7 cellular contexts compared by ENCODE assay signal in the genomic region with DNA sequence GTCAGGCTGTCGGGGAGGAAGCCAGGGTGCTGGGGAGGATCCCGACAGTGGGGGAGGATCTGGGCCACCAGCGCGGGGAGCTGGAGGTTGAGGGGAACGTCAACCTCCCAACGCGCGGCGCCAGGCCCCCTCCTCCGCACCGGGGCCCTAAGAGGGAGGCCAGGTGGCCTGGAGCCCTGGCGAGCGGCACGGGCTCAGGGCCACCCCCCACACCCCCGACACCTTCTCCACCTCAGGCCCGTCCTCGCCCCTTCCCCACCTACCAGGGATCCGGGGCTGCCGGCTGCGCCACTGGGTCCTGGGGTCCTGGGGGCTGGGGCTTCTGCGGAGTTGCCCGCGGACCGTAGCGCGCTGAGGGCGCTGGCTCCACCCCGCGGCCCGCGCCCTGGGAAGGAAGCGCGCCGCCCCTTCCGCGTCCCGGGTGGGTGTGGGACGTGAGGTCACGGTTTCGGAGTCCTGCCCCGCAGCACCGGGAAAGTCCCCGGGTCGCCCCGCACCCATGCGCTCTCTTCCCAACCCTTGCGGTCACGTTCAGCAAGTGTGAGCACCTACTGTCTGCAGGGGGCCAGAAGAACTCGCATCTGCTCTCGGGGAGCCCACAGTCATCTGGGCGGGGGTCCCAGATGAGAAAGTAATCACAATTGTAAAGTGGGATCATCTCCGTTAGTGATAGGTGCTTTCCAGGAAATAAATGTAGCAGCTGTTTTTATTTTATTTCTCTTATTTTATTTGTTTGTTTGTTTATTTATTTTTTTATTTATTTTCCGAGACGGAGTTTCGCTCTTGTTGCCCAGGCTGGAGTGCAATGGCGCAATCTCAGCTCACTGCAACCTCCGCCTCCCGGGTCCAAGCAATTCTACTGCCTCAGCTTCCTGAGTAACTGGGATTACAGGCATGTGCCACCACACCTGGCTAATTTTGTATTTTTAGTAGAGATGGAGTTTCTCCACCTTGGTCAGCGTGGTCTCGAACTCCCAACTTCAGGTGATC. TPM values are rescaled to one million over a fixed set of nuclear protein-coding genes. Genes with fewer than 3 reads are reported as not detected.
A peak's percentile ranks its signal among the peaks of the same experiment; 100 is the strongest.
DNase-seq lines count a peak whose midpoint lies in the region; ATAC-seq and TF ChIP-seq lines count a peak whose summit lies in the region.

A gene (minus strand): TSS at position 362 of the 990 bp plus-strand sequence. CDS start 13,335 bp downstream, outside the sequence.

- peaks cover 5% of the 10 kb centered on the region for H4K20me1 ChIP-seq in osteoblast (ENCODE audit: insufficient read depth, low read length)

- H3K9me3 ChIP-seq in osteoblast (ENCODE audit: low read depth, low read length) (no peaks in the 10 kb centered on the region), thymus (ENCODE audit: control insufficient read depth) (no peaks in the 10 kb centered on the region)

- H3K36me3 ChIP-seq in osteoblast (ENCODE audit: insufficient read depth, low read length) = no peaks in the 10 kb centered on the region
- no peaks in the 10 kb centered on the region for H3K36me3 ChIP-seq in thymus (ENCODE audit: control insufficient read depth, insufficient read depth)

- H3K4me2 ChIP-seq in osteoblast (ENCODE audit: insufficient read depth, low read length) = peak within 1 kb of the TSS; percentile 92

- H3K4me3 ChIP-seq in osteoblast (ENCODE audit: insufficient read depth, low read length) (peak within 1 kb of the TSS; percentile 96), thymus (ENCODE audit: low read length) (peak within 1 kb of the TSS; percentile 90)

- peak; percentile 76 for DNase-seq in RWPE1 (ENCODE audit: low spot score)
- DNase-seq in activated gamma-delta T cell treated with Interleukin-2 at 50 U/mL for 16 hours = peak; percentile 65
- DNase-seq in germinal center (ENCODE audit: low spot score) = peak; percentile 76
- DNase-seq in osteoblast (ENCODE audit: insufficient read length, low spot score, missing footprints) = peak; percentile 92

- TF ChIP-seq CTCF in RWPE1 (conservative IDR thresholded peaks at IDR 0.05; ENCODE audit: low read depth) = no peak
- no peak for TF ChIP-seq CTCF in osteoblast (IDR thresholded peaks at IDR 0.05; ENCODE audit: extremely low read depth, low read depth, low read length)

- H3K79me2 ChIP-seq in osteoblast (ENCODE audit: insufficient read depth, low read length) = peaks cover 36% of the 10 kb centered on the region

- ATAC-seq in GM18505 (IDR thresholded peaks at IDR 0.05; ENCODE audit: unreplicated experiment) = peak; percentile 64
- peak; percentile 77 for ATAC-seq in HG02852 (IDR thresholded peaks at IDR 0.05; ENCODE audit: unreplicated experiment)

- H3K27ac ChIP-seq in RWPE1 (peak within 1 kb of the TSS; percentile 86), osteoblast (ENCODE audit: low read depth, low read length) (peak within 1 kb of the TSS; percentile 82), thymus (ENCODE audit: low read depth) (peak within 1 kb of the TSS; percentile 86)

- 7% methylated on average over 60 of the region's 60 CpGs for WGBS in thymus

- CTCF ChIA-PET in RWPE1 (lab: Yijun Ruan, JAX) = interaction anchor here (0.6 kb wide), 1 partner anchor 80 kb away, joined by 3 read pairs; no protein-coding TSS in a partner anchor

- POLR2A ChIA-PET in RWPE1 (lab: Yijun Ruan, JAX; ENCODE audit: low non-redundant PET) = no interaction called here

- peak; percentile 80 for TF ChIP-seq POLR2A in GM18505 (IDR thresholded peaks at IDR 0.05; ENCODE audit: borderline replicate concordance, extremely low read depth, insufficient read depth, insufficient read length)

- H2AFZ ChIP-seq in osteoblast (ENCODE audit: low read length) = peak within 1 kb of the TSS; percentile 90

- H3K27me3 ChIP-seq in osteoblast (ENCODE audit: insufficient read depth, low read length) = no peaks in the 10 kb centered on the region
- no peaks in the 10 kb centered on the region for H3K27me3 ChIP-seq in thymus (ENCODE audit: control insufficient read depth, insufficient read depth)

- H3K4me1 ChIP-seq in osteoblast (ENCODE audit: insufficient read depth, low read length) (peaks cover 10% of the 10 kb centered on the region), thymus (ENCODE audit: control insufficient read depth, insufficient read depth, low read length) (no peaks in the 10 kb centered on the region)

RNA-seq across cellular contexts. Expression of the gene that starts here (rescaled TPM):
- 2.7 and 3.3 TPM in 2 replicates for total RNA-seq in osteoblast
- polyA plus RNA-seq in thymus = 4.7 TPM

Comparison
In these comparisons a context has a peak if more than half of its experiments do, and no peak if none do; other contexts are left out.
1. Peak in every context shown above with its lines: DNase-seq, ATAC-seq, H3K4me3 ChIP-seq and H3K27ac ChIP-seq.